ENCODE assay signal across 8 cellular contexts in the genomic region with DNA sequence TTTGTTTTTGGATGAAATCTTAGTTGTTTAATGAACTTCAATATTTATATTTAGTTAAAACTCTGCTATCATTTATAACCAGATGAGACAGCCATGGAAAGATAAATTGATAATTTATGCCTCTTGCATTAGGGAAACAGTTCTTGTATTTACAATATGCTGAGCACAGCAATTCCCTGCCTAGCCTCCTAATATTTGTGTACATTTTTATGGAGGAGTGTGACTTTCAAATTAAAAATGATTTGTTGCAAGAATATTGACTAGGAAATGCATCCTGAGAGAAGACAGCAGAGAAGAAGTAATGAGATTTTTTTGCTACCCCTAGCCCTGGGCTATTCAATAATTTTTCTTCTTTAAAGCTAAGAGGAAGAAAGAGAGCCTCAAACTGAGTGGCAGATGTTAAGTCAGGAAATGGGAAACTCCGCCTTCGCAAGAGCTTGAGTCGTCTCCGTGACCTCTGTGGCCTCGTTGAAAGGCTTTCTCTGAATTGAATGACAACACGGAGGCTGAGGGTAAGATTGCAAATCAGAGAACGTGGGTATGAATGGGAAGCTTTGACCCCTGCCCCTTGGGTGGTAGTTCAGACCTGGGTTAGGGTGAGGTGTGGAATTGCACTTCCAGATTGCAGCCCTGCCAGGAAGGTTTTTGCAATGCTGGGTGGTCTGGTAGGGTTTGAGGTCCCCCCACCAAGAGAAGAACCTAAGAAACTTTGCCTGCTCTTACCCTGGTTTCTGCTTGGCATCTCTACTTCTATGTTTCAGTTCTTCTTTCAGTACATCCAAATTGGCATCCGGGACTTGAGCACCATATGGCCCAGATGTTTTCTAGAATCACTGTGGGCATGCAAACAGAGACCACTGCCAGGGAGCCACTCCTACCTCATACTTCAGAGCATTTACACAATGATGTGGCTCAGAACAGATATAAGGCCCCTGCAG.
A peak's percentile ranks its signal among the peaks of the same experiment; 100 is the strongest.
DNase-seq lines count a peak whose midpoint lies in the region; ATAC-seq and TF ChIP-seq lines count a peak whose summit lies in the region.

No MANE protein-coding gene starts in this region.

- peaks cover 33% of the 10 kb centered on the region for H3K4me1 Mint-ChIP-seq in CD14-positive monocyte

- TF ChIP-seq CTCF in CD14-positive monocyte (IDR thresholded peaks at IDR 0.05): no peak
- TF ChIP-seq CTCF in Peyer's patch (IDR thresholded peaks at IDR 0.05): no peak
- no peak for TF ChIP-seq CTCF in colonic mucosa (IDR thresholded peaks at IDR 0.05)

- H3K36me3 Mint-ChIP-seq in CD14-positive monocyte: peaks cover 4 to 5% of the 10 kb centered on the region in 2 donors

- ATAC-seq in GM19035 (IDR thresholded peaks at IDR 0.05; ENCODE audit: unreplicated experiment): peak; percentile 85
- peak; percentile 79 for ATAC-seq in HG03103 (IDR thresholded peaks at IDR 0.05; ENCODE audit: low read depth, unreplicated experiment)

- no peaks in the 10 kb centered on the region for H3K27me3 ChIP-seq in Peyer's patch
- no peaks in the 10 kb centered on the region for H3K27me3 ChIP-seq in colonic mucosa

- no peaks in the 10 kb centered on the region for H3K9me3 ChIP-seq in Peyer's patch
- H3K9me3 ChIP-seq in iPS-18c (ENCODE audit: control insufficient read depth, insufficient read depth, low read length): no peaks in the 10 kb centered on the region
- H3K9me3 ChIP-seq in colonic mucosa: no peaks in the 10 kb centered on the region

- H3K27me3 Mint-ChIP-seq in CD14-positive monocyte (ENCODE audit: low read depth in 3 of 3): peaks cover 0 to 2% (median 0%) of the 10 kb centered on the region in 3 donors

- H3K4me3 ChIP-seq in Peyer's patch (no peak overlapping the region), iPS-18c (ENCODE audit: insufficient read depth, low read depth, low read length) (peak overlapping the region; percentile 10; the same call in 1 of the 2 replicates), colonic mucosa (no peak overlapping the region)

- H3K9me3 Mint-ChIP-seq in CD14-positive monocyte: peaks cover 2 to 11% (median 5%) of the 10 kb centered on the region in 7 donors

- no peaks in the 10 kb centered on the region for H3K36me3 ChIP-seq in Peyer's patch
- H3K36me3 ChIP-seq in colonic mucosa: no peaks in the 10 kb centered on the region

- peak overlapping the region; percentile 76 to 95 (median 90) for H3K27ac Mint-ChIP-seq in CD14-positive monocyte

- H3K4me1 ChIP-seq in Peyer's patch: peaks cover 0 to 7% (median 2%) of the 10 kb centered on the region in 4 donors
- no peaks in the 10 kb centered on the region for H3K4me1 ChIP-seq in colonic mucosa

- no peak for TF ChIP-seq POLR2A in Peyer's patch (IDR thresholded peaks at IDR 0.05)

- intact Hi-C loops in CD14-positive monocyte (cut with micrococcal nuclease) (loop anchor here (5.0 to 10.0 kb wide), 3 partner anchors 49 to 212 kb away; a partner anchor contains a TSS), colonic mucosa (cut with DNase I) (no loop called here)

- H3K27ac ChIP-seq in Peyer's patch (peak overlapping the region in 1 of 4 donors; percentile 21), colonic mucosa (no peak overlapping the region)

- DNase-seq in CD14-positive monocyte (ENCODE audit: low spot score) (peak; percentile 84), Peyer's patch (peak in 2 of 3 donors; percentile 16 to 52), colonic mucosa (no peak), COLO668 (lab: John Stamatoyannopoulos, UW; ENCODE audit: unreplicated experiment) (no peak)
- no peak for DNase-seq in activated effector memory CD4-positive, alpha-beta T cell treated with Interleukin-2 at 50 U/mL for 16 hours

- H3K4me3 Mint-ChIP-seq in CD14-positive monocyte: peak overlapping the region; percentile 38 to 79

- H3K9ac ChIP-seq in colonic mucosa (ENCODE audit: low read depth in 2 of 2, low read length in 2 of 2): no peak overlapping the region

Comparison
In these comparisons a context has a peak if more than half of its experiments do, and no peak if none do; other contexts are left out.
1. DNase-seq: peak in CD14-positive monocyte (single experiment) and Peyer's patch (2 of 3); none in colonic mucosa (single experiment), activated effector memory CD4-positive, alpha-beta T cell treated with Interleukin-2 at 50 U/mL for 16 hours (single experiment) and COLO668 (single experiment).